In the genomic region with DNA sequence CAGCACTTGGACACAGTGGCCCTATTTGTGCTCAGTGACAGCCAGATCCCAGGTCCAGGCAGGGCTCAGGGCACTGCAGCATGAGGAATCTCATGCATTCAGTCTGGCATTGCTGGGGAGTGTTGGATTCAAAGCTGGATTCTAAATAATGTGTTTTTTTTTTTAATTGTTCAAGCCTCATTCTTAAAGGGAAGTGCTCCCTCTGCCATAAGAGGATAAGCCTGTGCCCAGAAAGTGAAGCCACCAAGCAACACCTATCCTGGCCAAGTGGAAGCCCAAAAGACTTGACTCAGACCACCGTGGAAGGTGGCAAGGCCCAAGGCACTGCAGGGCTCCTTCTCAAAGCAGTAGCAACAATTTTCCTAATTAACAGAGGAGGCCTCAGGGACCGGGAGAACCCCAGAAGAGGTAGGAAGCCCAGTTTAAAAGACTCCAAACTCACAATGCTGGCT, we compare ENCODE assay signal across 13 cellular contexts.
DNase-seq lines count a peak whose midpoint lies in the region; ATAC-seq and TF ChIP-seq lines count a peak whose summit lies in the region.
"Had no signal": no experiment of that assay in that cellular context is flagged by ENCODE, and none has a peak within 500 bp of the region (broad histone marks: within the 10 kb centered on the region; RNA-seq: fewer than 3 reads in every experiment).

No MANE protein-coding gene starts in this region.

- H3K36me3 Mint-ChIP-seq in stimulated activated naive B cell treated with anti-CD40 and anti-IgM and Interleukin-4, amounts not matched to agents 10 μg/mL and 1 μg/mL and 100 μg/mL, for 72 hours = peaks cover 4 to 7% of the 10 kb centered on the region in 2 donors

- peaks cover 14 to 16% of the 10 kb centered on the region in 2 donors for H3K9me3 Mint-ChIP-seq in stimulated activated naive B cell treated with anti-CD40 and anti-IgM and Interleukin-4, amounts not matched to agents 10 μg/mL and 1 μg/mL and 100 μg/mL, for 72 hours

- H3K4me1 Mint-ChIP-seq in stimulated activated naive B cell treated with anti-CD40 and anti-IgM and Interleukin-4, amounts not matched to agents 10 μg/mL and 1 μg/mL and 100 μg/mL, for 72 hours = no peaks in the 10 kb centered on the region
- H3K4me1 Mint-ChIP-seq: B cell had no signal

- no peak overlapping the region for H3K4me3 Mint-ChIP-seq in stimulated activated naive B cell treated with anti-CD40 and anti-IgM and Interleukin-4, amounts not matched to agents 10 μg/mL and 1 μg/mL and 100 μg/mL, for 72 hours
- H3K4me3 Mint-ChIP-seq: B cell; CD4-positive, alpha-beta T cell; IgD-negative memory B cell had no signal

- no peak for TF ChIP-seq POLR2A in ovary (IDR thresholded peaks at IDR 0.05)

- no peaks in the 10 kb centered on the region for H4K20me1 ChIP-seq in GM23248 (ENCODE audit: insufficient read depth)

- H2AFZ ChIP-seq in GM23248 = no peak overlapping the region

- H3K27ac ChIP-seq in caudate nucleus (ENCODE audit: low read depth, low read length) (peak overlapping the region; percentile 36), GM23248 (no peak overlapping the region), ovary (no peak overlapping the region)

- H3K4me1 ChIP-seq in GM23248 (ENCODE audit: insufficient read depth) (no peaks in the 10 kb centered on the region), ovary (ENCODE audit: insufficient read depth) (no peaks in the 10 kb centered on the region)
- H3K4me1 ChIP-seq: HAP-1 had no signal

- TF ChIP-seq EP300 in ovary (IDR thresholded peaks at IDR 0.05) = no peak

- in situ Hi-C loops in GM23248 (cut with MboI) = no loop called here

- H3K27me3 Mint-ChIP-seq in stimulated activated naive B cell treated with anti-CD40 and anti-IgM and Interleukin-4, amounts not matched to agents 10 μg/mL and 1 μg/mL and 100 μg/mL, for 72 hours = no peaks in the 10 kb centered on the region
- H3K27me3 Mint-ChIP-seq: CD4-positive, alpha-beta T cell had no signal

- no peaks in the 10 kb centered on the region for H3F3A ChIP-seq in GM23248 (ENCODE audit: insufficient read depth)

- H3K36me3 ChIP-seq in GM23248 (ENCODE audit: low read depth) (no peaks in the 10 kb centered on the region), ovary (no peaks in the 10 kb centered on the region)
- H3K36me3 ChIP-seq: HAP-1 had no signal

- H3K9me2 ChIP-seq in GM23248 (ENCODE audit: insufficient read depth) = no peaks in the 10 kb centered on the region

- H3K4me2 ChIP-seq in GM23248 (ENCODE audit: unreplicated experiment) = no peak overlapping the region

- WGBS in GM23248 (ENCODE audit: low coverage in 1 of 2, low lambda C conversion rate in 2 of 2, missing lambda C conversion rate in 2 of 2), 2 experiments = 9 to 27% methylated on average over 2 of the region's 2 CpGs
- whole genome bisulfite sequencing in ovary, 3 donors = 37 to 72% (median 50%) methylated on average over 2 of the region's 2 CpGs

- DNase-seq in Ammon's horn (ENCODE audit: low spot score) (peak; percentile 77), caudate nucleus (lab: John Stamatoyannopoulos, UW) (peak in 25 of 61 donors; percentile 3 to 84 (median 36)), midbrain (lab: John Stamatoyannopoulos, UW) (peak; percentile 71), GM23248 (no peak), ovary (no peak)
- no peak for DNase-seq in stimulated activated naive B cell treated with anti-CD40 and anti-IgM and Interleukin-4, amounts not matched to agents 10 μg/mL and 1 μg/mL and 100 μg/mL, for 72 hours
- DNase-seq: ACHN; CD4-positive, alpha-beta T cell; DMS79 had no signal

- H3K9me3 ChIP-seq in GM23248 (ENCODE audit: low read depth) = no peaks in the 10 kb centered on the region
- no peaks in the 10 kb centered on the region for H3K9me3 ChIP-seq in ovary
- H3K9me3 ChIP-seq: HAP-1 had no signal

- H3K27ac Mint-ChIP-seq in stimulated activated naive B cell treated with anti-CD40 and anti-IgM and Interleukin-4, amounts not matched to agents 10 μg/mL and 1 μg/mL and 100 μg/mL, for 72 hours = peak overlapping the region; percentile 72
- H3K27ac Mint-ChIP-seq: B cell; CD4-positive, alpha-beta T cell had no signal

- ATAC-seq in stimulated activated naive B cell treated with anti-CD40 and anti-IgM and Interleukin-4, amounts not matched to agents 10 μg/mL and 1 μg/mL and 100 μg/mL, for 72 hours (replicated peaks) = no peak
- no peak for ATAC-seq in SK-N-SH treated with all-trans-retinoic acid at 6 μM for 48 hours

- intact Hi-C loops in ovary (cut with DNase I) = no loop called here

- TF ChIP-seq CTCF in ovary (IDR thresholded peaks at IDR 0.05) = no peak

- H3K9ac ChIP-seq in GM23248 = no peak overlapping the region

- H3K27me3 ChIP-seq in GM23248 (replicated peaks; ENCODE audit: insufficient read depth) = 0 out of 2 replicates have a peak, but pooled peaks cover 2% of the 10 kb centered on the region
- no peaks in the 10 kb centered on the region for H3K27me3 ChIP-seq in ovary

- no peak overlapping the region for H3K4me3 ChIP-seq in GM23248
- no peak overlapping the region for H3K4me3 ChIP-seq in ovary
- H3K4me3 ChIP-seq: HAP-1 had no signal

- no peaks in the 10 kb centered on the region for H3K79me2 ChIP-seq in GM23248 (ENCODE audit: insufficient read depth)

TF ChIP-seq in SK-N-SH treated with all-trans-retinoic acid at 6 μM for 48 hours, 23 proteins besides CTCF, POLR2A, EP300 and RAD21:
- TF ChIP-seq TCF4 (CRISPR knock-in tag; IDR thresholded peaks at IDR 0.05; ENCODE audit: borderline replicate concordance) = no peak
- TF ChIP-seq RARB (CRISPR knock-in tag; IDR thresholded peaks at IDR 0.05) = no peak
- no peak for TF ChIP-seq ARNTL (CRISPR knock-in tag; IDR thresholded peaks at IDR 0.05; ENCODE audit: borderline replicate concordance, low read depth)
- TF ChIP-seq OSR1 (CRISPR knock-in tag; IDR thresholded peaks at IDR 0.05) = no peak
- TF ChIP-seq, protein P1, sequence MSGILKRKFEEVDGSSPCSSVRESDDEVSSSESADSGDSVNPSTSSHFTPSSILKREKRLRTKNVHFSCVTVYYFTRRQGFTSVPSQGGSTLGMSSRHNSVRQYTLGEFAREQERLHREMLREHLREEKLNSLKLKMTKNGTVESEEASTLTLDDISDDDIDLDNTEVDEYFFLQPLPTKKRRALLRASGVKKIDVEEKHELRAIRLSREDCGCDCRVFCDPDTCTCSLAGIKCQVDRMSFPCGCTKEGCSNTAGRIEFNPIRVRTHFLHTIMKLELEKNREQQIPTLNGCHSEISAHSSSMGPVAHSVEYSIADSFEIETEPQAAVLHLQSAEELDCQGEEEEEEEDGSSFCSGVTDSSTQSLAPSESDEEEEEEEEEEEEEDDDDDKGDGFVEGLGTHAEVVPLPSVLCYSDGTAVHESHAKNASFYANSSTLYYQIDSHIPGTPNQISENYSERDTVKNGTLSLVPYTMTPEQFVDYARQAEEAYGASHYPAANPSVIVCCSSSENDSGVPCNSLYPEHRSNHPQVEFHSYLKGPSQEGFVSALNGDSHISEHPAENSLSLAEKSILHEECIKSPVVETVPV (CRISPR knock-in tag; IDR thresholded peaks at IDR 0.05) = no peak
- no peak for TF ChIP-seq BACH2 (CRISPR knock-in tag; IDR thresholded peaks at IDR 0.05; ENCODE audit: borderline replicate concordance)
- TF ChIP-seq ZC3H10 (CRISPR knock-in tag; IDR thresholded peaks at IDR 0.05) = no peak
- no peak for TF ChIP-seq ZFP3 (CRISPR knock-in tag; IDR thresholded peaks at IDR 0.05)
- TF ChIP-seq SNAI2 (CRISPR knock-in tag; IDR thresholded peaks at IDR 0.05) = no peak
- no peak for TF ChIP-seq ZNF70 (CRISPR knock-in tag; IDR thresholded peaks at IDR 0.05)
- no peak for TF ChIP-seq ZNF8 (CRISPR knock-in tag; IDR thresholded peaks at IDR 0.05)
- TF ChIP-seq ZFP30 (CRISPR knock-in tag; IDR thresholded peaks at IDR 0.05) = no peak

Comparison
In these comparisons a context has a peak if more than half of its experiments do, and no peak if none do; other contexts are left out.
1. DNase-seq: peak in Ammon's horn (single experiment) and midbrain (single experiment); none in stimulated activated naive B cell treated with anti-CD40 and anti-IgM and Interleukin-4, amounts not matched to agents 10 μg/mL and 1 μg/mL and 100 μg/mL, for 72 hours (single experiment), GM23248 (single experiment) and ovary (0 of 5).